ENCODE assay signal across 1 cellular context in genomic region chr1:62529227-62529626, GRCh38.
A peak's percentile ranks its signal among the peaks of the same experiment; 100 is the strongest.
TF ChIP-seq lines count a peak whose summit lies in the region.

No MANE protein-coding gene starts in this region.

TF ChIP-seq in HepG2, 621 proteins besides CTCF, POLR2A, EP300 and RAD21 (continued from another document and continues in another):
- 0 out of 2 replicates have a peak, but pooled peaks have one; percentile 27 for TF ChIP-seq HMG20A (CRISPR knock-in tag; IDR thresholded peaks at IDR 0.05; ENCODE audit: borderline replicate concordance)
- peak; percentile 31; the same call in 1 of the 2 replicates for TF ChIP-seq ZNF652 (CRISPR knock-in tag; IDR thresholded peaks at IDR 0.05; ENCODE audit: borderline replicate concordance, low read depth)
- TF ChIP-seq ZNF296 (CRISPR knock-in tag; conservative IDR thresholded peaks at IDR 0.05), result no peak
- TF ChIP-seq KAT8 (CRISPR knock-in tag; IDR thresholded peaks at IDR 0.05), result 0 out of 2 replicates have a peak, but pooled peaks have one; percentile 23
- TF ChIP-seq FOXA3 (CRISPR knock-in tag; IDR thresholded peaks at IDR 0.05), result peak; percentile 77
- peak; percentile 51; the same call in 1 of the 2 replicates for TF ChIP-seq CEBPB (IDR thresholded peaks at IDR 0.05; ENCODE audit: borderline replicate concordance, low read depth, low read length)
- TF ChIP-seq RARA (CRISPR knock-in tag; IDR thresholded peaks at IDR 0.05), result peak; percentile 58
- no peak for TF ChIP-seq AFF4 (CRISPR knock-in tag; IDR thresholded peaks at IDR 0.05)
- peak; percentile 85 for TF ChIP-seq ZMYM4 (CRISPR knock-in tag; IDR thresholded peaks at IDR 0.05)
- TF ChIP-seq ZKSCAN5 (CRISPR knock-in tag; IDR thresholded peaks at IDR 0.05), result no peak
- no peak for TF ChIP-seq RAD51 (IDR thresholded peaks at IDR 0.05; ENCODE audit: borderline replicate concordance)
- TF ChIP-seq SALL1 (CRISPR knock-in tag; IDR thresholded peaks at IDR 0.05), result peak; percentile 59; the same call in 1 of the 2 replicates
- no peak for TF ChIP-seq HOXA9 (CRISPR knock-in tag; IDR thresholded peaks at IDR 0.05; ENCODE audit: borderline replicate concordance)
- peak; percentile 85 for TF ChIP-seq SOX5 (CRISPR knock-in tag; IDR thresholded peaks at IDR 0.05; ENCODE audit: borderline replicate concordance)
- TF ChIP-seq GATAD1 (CRISPR knock-in tag; IDR thresholded peaks at IDR 0.05), result no peak
- no peak for TF ChIP-seq NR0B2 (CRISPR knock-in tag; IDR thresholded peaks at IDR 0.05)
- peak; percentile 38; the same call in 1 of the 2 replicates for TF ChIP-seq HDAC1 (CRISPR knock-in tag; IDR thresholded peaks at IDR 0.05)
- no peak for TF ChIP-seq MBD4 (IDR thresholded peaks at IDR 0.05; ENCODE audit: borderline replicate concordance, low read length)
- no peak for TF ChIP-seq SOX6 (IDR thresholded peaks at IDR 0.05)
- peak; percentile 92 for TF ChIP-seq SOX6 (CRISPR knock-in tag; IDR thresholded peaks at IDR 0.05)
- TF ChIP-seq ZNF598 (CRISPR knock-in tag; IDR thresholded peaks at IDR 0.05; ENCODE audit: borderline replicate concordance), result no peak
- no peak for TF ChIP-seq HCFC1 (IDR thresholded peaks at IDR 0.05; ENCODE audit: low read depth, low read length)
- TF ChIP-seq FOXK1 (CRISPR knock-in tag; IDR thresholded peaks at IDR 0.05; ENCODE audit: borderline replicate concordance, low read depth), result 0 out of 2 replicates have a peak, but pooled peaks have one; percentile 20
- no peak for TF ChIP-seq ZBTB4 (CRISPR knock-in tag; IDR thresholded peaks at IDR 0.05; ENCODE audit: borderline replicate concordance)
- TF ChIP-seq ZBTB25 (CRISPR knock-in tag; IDR thresholded peaks at IDR 0.05), result peak; percentile 42; the same call in 1 of the 2 replicates
- TF ChIP-seq ZSCAN22 (CRISPR knock-in tag; IDR thresholded peaks at IDR 0.05), result no peak
- peak; percentile 37; the same call in 1 of the 2 replicates for TF ChIP-seq FOXJ3 (CRISPR knock-in tag; IDR thresholded peaks at IDR 0.05; ENCODE audit: borderline replicate concordance)
- TF ChIP-seq ZNF280B (CRISPR knock-in tag; IDR thresholded peaks at IDR 0.05; ENCODE audit: borderline replicate concordance), result no peak
- no peak for TF ChIP-seq ZNF234 (CRISPR knock-in tag; conservative IDR thresholded peaks at IDR 0.05)
- 0 out of 2 replicates have a peak, but pooled peaks have one; percentile 47 for TF ChIP-seq FOSL2 (CRISPR knock-in tag; IDR thresholded peaks at IDR 0.05)
- TF ChIP-seq ZNF570 (CRISPR knock-in tag; IDR thresholded peaks at IDR 0.05; ENCODE audit: borderline replicate concordance), result no peak
- TF ChIP-seq ZFP36L1 (CRISPR knock-in tag; IDR thresholded peaks at IDR 0.05), result no peak
- 0 out of 2 replicates have a peak, but pooled peaks have one; percentile 21 for TF ChIP-seq TCF7 (IDR thresholded peaks at IDR 0.05; ENCODE audit: low read depth)
- TF ChIP-seq ZMYM3 (CRISPR knock-in tag; IDR thresholded peaks at IDR 0.05), result no peak
- 0 out of 2 replicates have a peak, but pooled peaks have one; percentile 30 for TF ChIP-seq ZNF816 (CRISPR knock-in tag; IDR thresholded peaks at IDR 0.05; ENCODE audit: borderline replicate concordance)
- no peak for TF ChIP-seq ZNF883 (CRISPR knock-in tag; IDR thresholded peaks at IDR 0.05; ENCODE audit: not compliant biosample characterization)
- no peak for TF ChIP-seq PRDM4 (CRISPR knock-in tag; IDR thresholded peaks at IDR 0.05; ENCODE audit: borderline replicate concordance)
- TF ChIP-seq ZBTB10 (CRISPR knock-in tag; IDR thresholded peaks at IDR 0.05; ENCODE audit: borderline replicate concordance), result no peak
- peak; percentile 72 for TF ChIP-seq PPARG (CRISPR knock-in tag; conservative IDR thresholded peaks at IDR 0.05)
- peak; percentile 73 for TF ChIP-seq MIXL1 (CRISPR knock-in tag; IDR thresholded peaks at IDR 0.05)
- TF ChIP-seq ARID5B (CRISPR knock-in tag; IDR thresholded peaks at IDR 0.05), result peak; percentile 81
